In the genomic region with DNA sequence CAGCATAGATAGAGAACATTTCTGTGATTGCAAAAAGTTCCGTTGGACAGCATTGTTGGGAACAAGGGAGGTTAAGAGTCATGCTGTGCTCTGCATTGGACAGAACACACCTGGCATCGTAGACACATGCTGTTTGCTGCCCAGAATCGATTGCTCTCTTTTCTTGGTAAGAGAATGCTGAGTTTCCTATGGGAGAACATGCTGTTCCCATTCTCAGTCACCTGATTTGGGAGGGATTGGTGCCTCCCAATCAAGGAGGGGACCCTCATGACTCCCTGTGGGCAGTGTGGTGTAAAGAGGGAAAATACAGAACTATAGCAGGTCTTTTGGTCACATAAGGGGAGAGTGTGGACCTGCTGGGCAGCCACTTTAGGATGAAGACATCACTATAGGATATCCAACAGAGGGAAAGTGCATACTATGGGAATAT, we compare ENCODE assay signal across 1 cellular context.
TF ChIP-seq lines count a peak whose summit lies in the region.

No MANE protein-coding gene starts in this region.

TF ChIP-seq in H1, 55 proteins besides CTCF, POLR2A, EP300 and RAD21 (continued from another document):
- TF ChIP-seq KDM1A (IDR thresholded peaks at IDR 0.05; ENCODE audit: borderline replicate concordance, low read length) (no peak), JUND (IDR thresholded peaks at IDR 0.05; ENCODE audit: low read length) (no peak), NRF1 (IDR thresholded peaks at IDR 0.05; ENCODE audit: low read depth, low read length) (no peak), ZNF274 (IDR thresholded peaks at IDR 0.05; ENCODE audit: borderline replicate concordance, extremely low read depth, low read length) (no peak), ASH2L (IDR thresholded peaks at IDR 0.05; ENCODE audit: low read length) (no peak)
